ENCODE assay signal across 29 cellular contexts in genomic region chr17:40511136-40511535, GRCh38. TPM values are rescaled to one million over a fixed set of nuclear protein-coding genes. Genes with fewer than 3 reads are reported as not detected.
A peak's percentile ranks its signal among the peaks of the same experiment; 100 is the strongest.
DNase-seq lines count a peak whose midpoint lies in the region; ATAC-seq and TF ChIP-seq lines count a peak whose summit lies in the region.
"Had no signal": no experiment of that assay in that cellular context is flagged by ENCODE, and none has a peak within 500 bp of the region (broad histone marks: within the 10 kb centered on the region; RNA-seq: fewer than 3 reads in every experiment).

No MANE protein-coding gene starts in this region.

- no peaks in the 10 kb centered on the region for H3K9me3 ChIP-seq in BLaER1
- H3K9me3 ChIP-seq in RWPE2 (ENCODE audit: severe bottlenecking), result no peaks in the 10 kb centered on the region
- no peaks in the 10 kb centered on the region for H3K9me3 ChIP-seq in psoas muscle
- H3K9me3 ChIP-seq: BE2C, heart left ventricle, lower lobe of right lung, stomach, tibial nerve had no signal

- H3K27ac ChIP-seq in BLaER1 (peak overlapping the region; percentile 59), RWPE2 (ENCODE audit: poor library complexity, severe bottlenecking) (peak overlapping the region; percentile 100), foreskin keratinocyte (peak overlapping the region; percentile 76), psoas muscle (peak overlapping the region; percentile 43)
- H3K27ac ChIP-seq: lower lobe of right lung, SK-N-MC, stomach had no signal

- H3K36me3 ChIP-seq in BLaER1 (no peaks in the 10 kb centered on the region), RWPE2 (ENCODE audit: low read depth) (no peaks in the 10 kb centered on the region), psoas muscle (ENCODE audit: insufficient read depth in 1 of 2, low read depth in 1 of 2) (no peaks in the 10 kb centered on the region)
- H3K36me3 ChIP-seq: BE2C, heart left ventricle, lower lobe of right lung, stomach, tibial nerve had no signal

- TF ChIP-seq CTCF in RWPE2 (IDR thresholded peaks at IDR 0.05; ENCODE audit: poor library complexity, severe bottlenecking) (no peak), foreskin keratinocyte (conservative IDR thresholded peaks at IDR 0.05) (no peak), psoas muscle (IDR thresholded peaks at IDR 0.05) (no peak)

- DNase-seq in RWPE2 (ENCODE audit: low spot score) (no peak), foreskin keratinocyte (no peak), psoas muscle (no peak), GF-D8 (lab: John Stamatoyannopoulos, UW) (no peak), DMS153 treated with DMSO at 0.1 percent for 48 hours (lab: John Stamatoyannopoulos, UW; ENCODE audit: unreplicated experiment) (no peak), NCI-H1092 treated with DMSO at 0.1 percent for 48 hours (lab: John Stamatoyannopoulos, UW) (no peak)
- DNase-seq: ACHN; activated gamma-delta T cell; activated T-cell treated with anti-CD3 and anti-CD28 coated beads for 4 hours; BE2C; DMS79; GDM1; lower lobe of right lung; NCI-H1436; NCI-H2081 treated with DMSO at 0.1 percent for 48 hours; NCI-H345; NCI-H748 treated with DMSO at 0.1 percent for 48 hours; stimulated activated CD8-positive, alpha-beta memory T cell treated with anti-CD3 and anti-CD28 coated beads, Interleukin-4, amount 100 ng/mL, for 48 hours; stomach had no signal

- H4K20me1 ChIP-seq in BLaER1, result no peaks in the 10 kb centered on the region

- H3K9ac ChIP-seq in BLaER1, result no peak overlapping the region

- no peaks in the 10 kb centered on the region for H3K27me3 ChIP-seq in BLaER1
- H3K27me3 ChIP-seq in RWPE2 (ENCODE audit: insufficient read depth, poor library complexity, severe bottlenecking), result no peaks in the 10 kb centered on the region
- H3K27me3 ChIP-seq in foreskin keratinocyte, result no peaks in the 10 kb centered on the region
- no peaks in the 10 kb centered on the region for H3K27me3 ChIP-seq in psoas muscle (ENCODE audit: insufficient read depth in 3 of 3, low read length in 2 of 3)
- H3K27me3 ChIP-seq: BE2C, dorsolateral prefrontal cortex, stomach, tibial nerve had no signal

- no peak overlapping the region for H3K4me2 ChIP-seq in BLaER1

- peaks cover 78% of the 10 kb centered on the region for H3K4me1 ChIP-seq in BLaER1
- H3K4me1 ChIP-seq in RWPE2 (ENCODE audit: insufficient read depth, poor library complexity, severe bottlenecking), result peaks cover 38% of the 10 kb centered on the region
- peaks cover 23% of the 10 kb centered on the region for H3K4me1 ChIP-seq in foreskin keratinocyte
- peaks cover 25% of the 10 kb centered on the region for H3K4me1 ChIP-seq in psoas muscle
- H3K4me1 ChIP-seq: BE2C had no signal

- intact Hi-C loops in psoas muscle (cut with DNase I), result no loop called here

- H3K4me3 ChIP-seq in BLaER1, result no peak overlapping the region
- no peak overlapping the region for H3K4me3 ChIP-seq in RWPE2 (ENCODE audit: severe bottlenecking)
- no peak overlapping the region for H3K4me3 ChIP-seq in psoas muscle
- H3K4me3 ChIP-seq: dorsolateral prefrontal cortex, heart left ventricle, lower lobe of right lung, SK-N-MC, skin epidermis, stomach, tibial nerve had no signal

- ATAC-seq in RWPE2 (ENCODE audit: low read depth) (no peak), foreskin keratinocyte (no peak), psoas muscle (peak in 1 of 4 donors; percentile 69), GM21723 (IDR thresholded peaks at IDR 0.05; ENCODE audit: unreplicated experiment) (no peak)
- ATAC-seq: activated CD4-positive, CD25-positive, alpha-beta regulatory T cell treated with anti-CD3 and anti-CD28 coated beads, Interleukin-2, amount 50 U/mL, for 24 hours; heart left ventricle had no signal

- 32 to 66% (median 36%) methylated on average over 2 of the region's 2 CpGs for WGBS in psoas muscle, 3 donors

RNA-seq across cellular contexts. Expression of gene TNS4, which starts 9.7 kb away (rescaled TPM):
- total RNA-seq in foreskin keratinocyte (285 and 352 TPM in 2 replicates), psoas muscle (under 1 TPM in 1 of 4 donors, not detected in 3; 0.06 TPM)
- polyA plus RNA-seq in foreskin keratinocyte (271 and 305 TPM in 2 replicates), psoas muscle (under 1 TPM in 1 of 3 donors, not detected in 2; 0.04 TPM)
- total RNA-seq: dorsolateral prefrontal cortex, pulmonary artery endothelial cell, RPMI7951 had no signal
- polyA plus RNA-seq: heart left ventricle had no signal

RNA-seq across cellular contexts. Expression of gene CCR7, which starts 54.1 kb away (rescaled TPM):
- total RNA-seq in foreskin keratinocyte (not detected in 2 replicates), psoas muscle (under 1 TPM; 0.20 to 0.24 (median 0.21) TPM)
- polyA plus RNA-seq in foreskin keratinocyte (not detected in 2 replicates), psoas muscle (under 1 TPM in 2 of 3 donors, not detected in 1; 0.08 to 0.09 TPM)
- total RNA-seq: pulmonary artery endothelial cell, RPMI7951 had no signal

Comparison
In these comparisons a context has a peak if more than half of its experiments do, and no peak if none do; other contexts are left out.
1. H3K27ac ChIP-seq: peak in every context shown above with its lines; median percentile 100 in RWPE2; 76 in foreskin keratinocyte; 59 in BLaER1; 43 in psoas muscle.
2. RNA of gene TNS4, which starts 9.7 kb away (total RNA-seq): 285 to 352 TPM in foreskin keratinocyte; 0.06 TPM in psoas muscle; every median in the first group is over 100 times any median in the second.